ENCODE assay signal across 17 cellular contexts in the genomic region with DNA sequence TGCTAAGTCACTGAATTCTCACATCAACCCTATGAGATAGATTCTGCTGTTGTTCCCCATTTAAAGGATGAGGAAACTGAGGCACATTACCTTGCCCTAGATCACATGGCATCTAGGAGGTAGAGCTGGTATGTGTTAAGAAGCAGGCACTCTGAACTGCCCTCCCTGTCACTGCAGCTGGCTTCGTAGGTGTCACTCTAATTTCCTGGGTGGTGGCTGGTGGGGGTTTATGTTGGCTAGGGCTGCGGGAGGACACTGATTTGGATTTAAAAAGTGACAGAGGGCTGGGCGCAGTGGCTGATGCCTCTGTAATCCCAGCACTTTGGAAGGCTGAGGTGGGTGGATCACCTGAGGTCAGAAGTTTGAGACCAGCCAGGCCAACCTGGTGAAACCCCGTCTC.
"Had no signal": no experiment of that assay in that cellular context is flagged by ENCODE, and none has a peak within 500 bp of the region (broad histone marks: within the 10 kb centered on the region; RNA-seq: fewer than 3 reads in every experiment).

No MANE protein-coding gene starts in this region.

- H3K4me1 Mint-ChIP-seq: activated naive CD8-positive, alpha-beta T cell treated with anti-CD3 and anti-CD28 coated beads, Interleukin-2, amount 50 U/mL, for 24 hours had no signal

- H3K27ac ChIP-seq: left lung, SK-N-MC, spleen had no signal

- H3K4me3 Mint-ChIP-seq: activated naive CD4-positive, alpha-beta T cell treated with anti-CD3 and anti-CD28 coated beads for 36 hours; activated naive CD8-positive, alpha-beta T cell treated with anti-CD3 and anti-CD28 coated beads, Interleukin-2, amount 50 U/mL, for 24 hours; nephron progenitor cell had no signal

- H3K9me3 Mint-ChIP-seq: activated naive CD4-positive, alpha-beta T cell treated with anti-CD3 and anti-CD28 coated beads for 36 hours; activated naive CD8-positive, alpha-beta T cell treated with anti-CD3 and anti-CD28 coated beads, Interleukin-2, amount 50 U/mL, for 24 hours; nephron progenitor cell had no signal

- H3K4me3 ChIP-seq: left lung, prostate gland, SK-N-MC, spleen, transverse colon had no signal

- H3K9me3 ChIP-seq: left lung, prostate gland, spleen, transverse colon had no signal

- H3K27me3 ChIP-seq: foreskin keratinocyte, left lung, spleen, transverse colon had no signal

- H3K36me3 ChIP-seq: left lung, prostate gland, transverse colon had no signal

- H3K27ac Mint-ChIP-seq: activated naive CD4-positive, alpha-beta T cell treated with anti-CD3 and anti-CD28 coated beads for 36 hours; activated naive CD8-positive, alpha-beta T cell treated with anti-CD3 and anti-CD28 coated beads, Interleukin-2, amount 50 U/mL, for 24 hours had no signal

- DNase-seq: activated CD4-positive, alpha-beta T cell treated with anti-CD3 and anti-CD28 coated beads for 1 hour; activated CD4-positive, alpha-beta T cell treated with anti-CD3 and anti-CD28 coated beads, Interleukin-2, amount 50 U/mL, for 4 hours; activated naive CD4-positive, alpha-beta T cell treated with anti-CD3 and anti-CD28 coated beads for 36 hours; activated naive CD8-positive, alpha-beta T cell treated with anti-CD3 and anti-CD28 coated beads, Interleukin-2, amount 50 U/mL, for 24 hours; activated T-cell treated with anti-CD3 and anti-CD28 coated beads for 4 hours; aorta; left lung; mesendoderm; nephron progenitor cell; occipital lobe; spleen; T1000; transverse colon had no signal

- ATAC-seq: activated naive CD8-positive, alpha-beta T cell treated with anti-CD3 and anti-CD28 coated beads, Interleukin-2, amount 50 U/mL, for 24 hours; sciatic nerve had no signal

- H3K27me3 Mint-ChIP-seq: activated naive CD8-positive, alpha-beta T cell treated with anti-CD3 and anti-CD28 coated beads, Interleukin-2, amount 50 U/mL, for 24 hours had no signal
